Comparison of ENCODE assay signal across 8 cellular contexts in the genomic region with DNA sequence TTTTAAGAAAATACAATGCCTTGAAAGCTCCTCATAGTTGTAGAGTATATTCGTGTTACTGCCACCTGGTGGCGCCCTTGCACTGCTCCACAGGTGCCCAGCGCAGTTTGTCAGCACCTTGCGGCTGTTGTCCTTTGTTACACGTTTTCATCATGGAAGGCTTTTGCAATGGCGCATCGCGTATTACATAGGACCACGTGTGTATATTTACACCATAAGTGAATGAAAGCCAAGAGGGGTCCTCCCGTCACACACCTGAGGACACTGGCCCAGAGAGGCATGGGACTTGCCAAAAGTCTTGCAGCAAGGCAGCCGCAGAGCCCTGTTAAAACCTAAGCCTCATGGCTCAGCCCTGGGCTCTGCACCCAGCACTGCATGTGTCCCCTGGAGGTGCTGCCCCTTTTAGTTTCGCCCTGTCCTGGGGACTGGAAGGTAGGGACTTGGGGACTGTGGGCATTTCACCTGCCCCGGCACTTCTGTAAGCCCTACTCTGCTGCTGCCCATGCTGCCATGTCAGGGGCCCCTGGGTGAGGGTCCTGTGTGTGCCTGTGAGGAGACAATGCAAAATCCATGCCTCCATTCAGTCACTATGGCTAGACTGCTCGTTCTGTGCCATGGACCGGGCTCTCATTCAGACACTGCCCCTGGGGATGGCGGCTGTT. TPM values are rescaled to one million over a fixed set of nuclear protein-coding genes. Genes with fewer than 3 reads are reported as not detected.
DNase-seq lines count a peak whose midpoint lies in the region; ATAC-seq, FAIRE-seq and TF ChIP-seq lines count a peak whose summit lies in the region.

No MANE protein-coding gene starts in this region.

- no peak for TF ChIP-seq POLR2A in A549 (IDR thresholded peaks at IDR 0.05; ENCODE audit: low read length)

- no peaks in the 10 kb centered on the region for H3K4me1 ChIP-seq in A549

- H3K27ac ChIP-seq in A549: peak overlapping the region in 1 of 2 experiments; percentile 50; a peak in 3 of 6 replicates

- CTCF ChIA-PET in A549 (lab: Yijun Ruan, JAX): interaction anchor here (0.6 to 9.8 kb wide), 29 partner anchors 8 to 1547 kb away, joined by 3 to 160 read pairs (median 4); partner anchors contain the start of genes DNAH3, EEF2K, LDAF1 and POLR3E

- no peaks in the 10 kb centered on the region for H3K9me3 ChIP-seq in A549

- WGBS in A549 (ENCODE audit: missing lambda C conversion rate): 39% methylated on average over 15 of the region's 16 CpGs

- TF ChIP-seq RAD21 in A549 (conservative IDR thresholded peaks at IDR 0.05 in 1 of 2, IDR thresholded peaks at IDR 0.05 in 1 of 2): peak; percentile 94 to 97

- H3K4me3 ChIP-seq in A549: no peak overlapping the region

- no peak overlapping the region for H3K4me2 ChIP-seq in A549

- peak; percentile 61 to 81; a peak in 5 of 6 replicates for ATAC-seq in A549
- peak; percentile 83 for ATAC-seq in left lobe of liver
- ATAC-seq in GM18873 (IDR thresholded peaks at IDR 0.05; ENCODE audit: low FRiP score, unreplicated experiment): no peak

- peak; percentile 72 to 84 for DNase-seq in A549 (ENCODE audit: low read depth in 1 of 2, low spot score in 1 of 2)
- peak; percentile 69 for DNase-seq in GM19240 (ENCODE audit: insufficient read length, low spot score)
- peak; percentile 16 for DNase-seq in NCI-H226
- peak; percentile 65 for DNase-seq in activated CD4-positive, CD25-positive, alpha-beta regulatory T cell treated with anti-CD3 and anti-CD28 coated beads, Interleukin-2, amount 50 U/mL, for 72 hours
- DNase-seq in cerebellar cortex (ENCODE audit: low spot score): peak; percentile 90
- no peak for DNase-seq in left lobe of liver (ENCODE audit: low spot score)
- DNase-seq in stimulated activated CD4-positive, alpha-beta T cell treated with anti-CD3 and anti-CD28 coated beads, Interleukin-4, amount 100 ng/mL, for 4 hours: peak; percentile 53 to 58

- no peak for TF ChIP-seq EP300 in A549 (IDR thresholded peaks at IDR 0.05)

- peak; percentile 83 for FAIRE-seq in A549 (lab: Jason Lieb, UNC)

- peak; percentile 96 for TF ChIP-seq CTCF in A549 (IDR thresholded peaks at IDR 0.05)

- POLR2A ChIA-PET in A549 (lab: Yijun Ruan, JAX): no interaction called here

TF ChIP-seq in A549, 52 proteins besides CTCF, POLR2A, EP300 and RAD21:
- TF ChIP-seq SMC3 (IDR thresholded peaks at IDR 0.05): peak; percentile 88
- TF ChIP-seq, protein P1, sequence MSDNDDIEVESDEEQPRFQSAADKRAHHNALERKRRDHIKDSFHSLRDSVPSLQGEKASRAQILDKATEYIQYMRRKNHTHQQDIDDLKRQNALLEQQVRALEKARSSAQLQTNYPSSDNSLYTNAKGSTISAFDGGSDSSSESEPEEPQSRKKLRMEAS (IDR thresholded peaks at IDR 0.05): peak; percentile 66
- peak in 1 of 2 experiments; percentile 33; a peak in 1 of 4 replicates for TF ChIP-seq CEBPB (IDR thresholded peaks at IDR 0.05)
- peak; percentile 72; the same call in 1 of the 2 replicates for TF ChIP-seq MYC (IDR thresholded peaks at IDR 0.05; ENCODE audit: borderline replicate concordance, low read length)
- no peak for TF ChIP-seq ESRRA (IDR thresholded peaks at IDR 0.05; ENCODE audit: borderline replicate concordance, low read length)

RNA-seq across cellular contexts. Expression of gene POLR3E, which starts 24.3 kb away (rescaled TPM):
- polyA plus RNA-seq in A549 (2011; rRNA removed) (77.9 and 93.0 TPM in 2 replicates), A549 (2017; fragmentation: RNase III; extraction: RNeasy Plus Mini Kit Qiagen cat#74134 plus additional on column Dnase treatment) (50.0 to 54.6 TPM (median 50.3 TPM) in 3 replicates)
- polyA plus RNA-seq in A549 (2012; cell fraction: cytosol; rRNA removed): 79.6 and 114 TPM in 2 replicates
- polyA plus RNA-seq in A549 (2012; cell fraction: nucleus; rRNA removed): 106 and 108 TPM in 2 replicates
- 345 and 346 TPM in 2 replicates for polyA minus RNA-seq in A549 (2011; rRNA and poly(A)+ RNA removed)
- total RNA-seq in left lobe of liver: 26.1 TPM

RNA-seq across cellular contexts. Expression of gene CDR2, which starts 52.9 kb away (rescaled TPM):
- polyA plus RNA-seq in A549 (2011; rRNA removed) (38.4 and 44.3 TPM in 2 replicates), A549 (2017; fragmentation: RNase III; extraction: RNeasy Plus Mini Kit Qiagen cat#74134 plus additional on column Dnase treatment) (27.9 to 30.6 TPM (median 29.3 TPM) in 3 replicates)
- polyA plus RNA-seq in A549 (2012; cell fraction: cytosol; rRNA removed): 22.3 and 24.0 TPM in 2 replicates
- polyA plus RNA-seq in A549 (2012; cell fraction: nucleus; rRNA removed): 14.1 and 15.6 TPM in 2 replicates
- polyA minus RNA-seq in A549 (2011; rRNA and poly(A)+ RNA removed): 22.7 and 25.3 TPM in 2 replicates
- total RNA-seq in left lobe of liver: 11.0 TPM
